ENCODE assay signal across 2 cellular contexts in the genomic region with DNA sequence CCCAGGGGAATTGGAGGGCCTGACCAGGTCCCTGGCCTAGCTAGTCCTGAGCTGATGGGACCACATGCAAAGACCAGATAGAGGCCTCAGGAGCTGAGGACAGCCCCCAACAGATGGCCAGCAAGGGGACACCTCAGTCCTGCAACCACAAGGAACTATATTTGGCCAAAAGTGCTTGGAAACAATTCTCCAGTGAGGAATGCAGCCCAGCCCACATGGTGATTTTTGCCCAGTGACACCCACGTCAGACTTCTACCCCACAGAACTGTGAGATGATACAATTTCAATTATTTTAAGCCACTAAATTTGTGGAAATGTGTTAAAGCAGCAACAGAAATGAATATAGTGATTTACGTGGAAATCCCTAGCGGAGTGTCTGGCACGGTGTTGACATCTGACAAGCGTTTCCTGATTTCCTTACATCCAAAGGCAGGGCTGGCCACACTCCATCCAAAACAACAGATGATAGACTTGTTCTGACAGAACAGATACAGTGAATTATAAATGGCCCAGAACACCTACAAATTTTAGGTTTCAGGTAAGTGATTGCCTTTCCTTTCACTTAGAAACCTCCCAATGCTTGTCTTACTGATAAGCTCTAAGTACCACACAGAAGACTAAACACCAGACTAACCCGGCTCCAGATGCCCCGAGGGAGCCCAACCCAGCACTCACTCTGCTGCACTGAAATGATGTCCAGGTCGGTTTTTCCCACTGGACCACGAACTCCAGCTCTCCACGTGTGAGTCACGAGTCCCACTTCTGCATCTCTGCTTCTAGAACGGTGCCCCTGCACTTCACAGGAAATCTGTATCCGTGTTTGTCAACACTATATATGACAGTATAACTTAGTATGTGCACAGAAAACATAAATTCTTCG.
TF ChIP-seq lines count a peak whose summit lies in the region.

No MANE protein-coding gene starts in this region.

TF ChIP-seq in endothelial cell of umbilical vein, 7 proteins besides CTCF, POLR2A, EP300 and RAD21:
- TF ChIP-seq EZH2 (IDR thresholded peaks at IDR 0.05; ENCODE audit: borderline replicate concordance, low read depth, low read length, severe bottlenecking): no peak
- peak; percentile 46 for TF ChIP-seq POLR2AphosphoS5 (IDR thresholded peaks at IDR 0.05; ENCODE audit: insufficient read depth, low read depth, low read length)

TF ChIP-seq in neural cell, 6 proteins besides CTCF, POLR2A, EP300 and RAD21:
- no peak for TF ChIP-seq EZH2 (IDR thresholded peaks at IDR 0.05; ENCODE audit: borderline replicate concordance, insufficient read depth, low read length, poor library complexity, severe bottlenecking)
- no peak for TF ChIP-seq MXI1 (conservative IDR thresholded peaks at IDR 0.05; ENCODE audit: poor library complexity, severe bottlenecking)
- TF ChIP-seq TAF1 (IDR thresholded peaks at IDR 0.05; ENCODE audit: low read depth): no peak
- TF ChIP-seq POLR2AphosphoS5 (IDR thresholded peaks at IDR 0.05): no peak
- TF ChIP-seq, protein P1, sequence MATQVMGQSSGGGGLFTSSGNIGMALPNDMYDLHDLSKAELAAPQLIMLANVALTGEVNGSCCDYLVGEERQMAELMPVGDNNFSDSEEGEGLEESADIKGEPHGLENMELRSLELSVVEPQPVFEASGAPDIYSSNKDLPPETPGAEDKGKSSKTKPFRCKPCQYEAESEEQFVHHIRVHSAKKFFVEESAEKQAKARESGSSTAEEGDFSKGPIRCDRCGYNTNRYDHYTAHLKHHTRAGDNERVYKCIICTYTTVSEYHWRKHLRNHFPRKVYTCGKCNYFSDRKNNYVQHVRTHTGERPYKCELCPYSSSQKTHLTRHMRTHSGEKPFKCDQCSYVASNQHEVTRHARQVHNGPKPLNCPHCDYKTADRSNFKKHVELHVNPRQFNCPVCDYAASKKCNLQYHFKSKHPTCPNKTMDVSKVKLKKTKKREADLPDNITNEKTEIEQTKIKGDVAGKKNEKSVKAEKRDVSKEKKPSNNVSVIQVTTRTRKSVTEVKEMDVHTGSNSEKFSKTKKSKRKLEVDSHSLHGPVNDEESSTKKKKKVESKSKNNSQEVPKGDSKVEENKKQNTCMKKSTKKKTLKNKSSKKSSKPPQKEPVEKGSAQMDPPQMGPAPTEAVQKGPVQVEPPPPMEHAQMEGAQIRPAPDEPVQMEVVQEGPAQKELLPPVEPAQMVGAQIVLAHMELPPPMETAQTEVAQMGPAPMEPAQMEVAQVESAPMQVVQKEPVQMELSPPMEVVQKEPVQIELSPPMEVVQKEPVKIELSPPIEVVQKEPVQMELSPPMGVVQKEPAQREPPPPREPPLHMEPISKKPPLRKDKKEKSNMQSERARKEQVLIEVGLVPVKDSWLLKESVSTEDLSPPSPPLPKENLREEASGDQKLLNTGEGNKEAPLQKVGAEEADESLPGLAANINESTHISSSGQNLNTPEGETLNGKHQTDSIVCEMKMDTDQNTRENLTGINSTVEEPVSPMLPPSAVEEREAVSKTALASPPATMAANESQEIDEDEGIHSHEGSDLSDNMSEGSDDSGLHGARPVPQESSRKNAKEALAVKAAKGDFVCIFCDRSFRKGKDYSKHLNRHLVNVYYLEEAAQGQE (IDR thresholded peaks at IDR 0.05; ENCODE audit: borderline replicate concordance): no peak
- no peak for TF ChIP-seq SMC3 (conservative IDR thresholded peaks at IDR 0.05; ENCODE audit: poor library complexity)
TF ChIP-seq in neural cell: peak in this region for 0.
